Comparison of ENCODE assay signal across 17 cellular contexts in the genomic region with DNA sequence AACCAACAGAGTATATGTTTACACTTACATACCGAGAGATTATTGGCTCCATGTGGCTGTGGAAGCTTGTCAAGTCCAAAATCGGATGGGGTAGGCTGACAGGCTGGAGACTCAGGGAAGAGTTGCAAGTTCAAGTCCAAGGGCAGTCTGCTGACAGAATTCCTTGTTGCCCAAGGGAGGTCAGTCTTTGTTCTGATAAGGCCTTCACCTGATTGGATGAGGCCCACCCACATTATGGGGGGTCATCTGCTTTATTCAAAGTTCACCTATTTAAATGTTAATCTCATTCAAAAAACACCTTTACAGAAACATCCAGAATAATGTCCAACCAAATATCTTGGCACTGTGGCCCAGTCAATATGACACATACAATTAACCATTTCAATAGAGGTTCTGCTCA.
A peak's percentile ranks its signal among the peaks of the same experiment; 100 is the strongest.
DNase-seq lines count a peak whose midpoint lies in the region; ATAC-seq and TF ChIP-seq lines count a peak whose summit lies in the region.
"Had no signal": no experiment of that assay in that cellular context is flagged by ENCODE, and none has a peak within 500 bp of the region (broad histone marks: within the 10 kb centered on the region; RNA-seq: fewer than 3 reads in every experiment).

No MANE protein-coding gene starts in this region.

- no peak for DNase-seq in natural killer cell
- no peak for DNase-seq in natural killer cell treated with Interleukin-12 subunit alpha and Interleukin-12 subunit beta and Interleukin-15 and Interleukin-18, amount 100 ng/mL, for 72 hours (ENCODE audit: low spot score)
- no peak for DNase-seq in central memory CD8-positive, alpha-beta T cell (ENCODE audit: low spot score in 2 of 2)
- DNase-seq in aorta, result no peak
- no peak for DNase-seq in activated T-helper 2 cell treated with anti-CD3 and anti-CD28 coated beads, Interferon-gamma antibody, Interleukin-2, Interleukin-4, amounts not matched to agents 10 μg/mL and 5 μg/mL and 100 μg/mL, durations not matched to agents 14 hours and 24 hours and 36 hours (ENCODE audit: low spot score)
- no peak for DNase-seq in GM23248
- DNase-seq: CD4-positive, CD25-positive, alpha-beta regulatory T cell; CD8-positive, alpha-beta memory T cell; DMS 273 treated with DMSO at 0.1 percent for 48 hours; DMS79 treated with DMSO at 0.1 percent for 48 hours; GF-D8 had no signal

- ATAC-seq in natural killer cell (no peak), aorta (ENCODE audit: low FRiP score) (peak; percentile 22)
- no peak for ATAC-seq in natural killer cell treated with Interleukin-12 subunit alpha and Interleukin-12 subunit beta and Interleukin-15 and Interleukin-18, amount 100 ng/mL, for 72 hours
- no peak for ATAC-seq in central memory CD8-positive, alpha-beta T cell (replicated peaks; ENCODE audit: extremely low read depth, poor library complexity, severe bottlenecking)
- ATAC-seq: GM23338 had no signal

- peak overlapping the region; percentile 23 to 45 for H3K27ac Mint-ChIP-seq in natural killer cell
- H3K27ac Mint-ChIP-seq in natural killer cell treated with Interleukin-12 subunit alpha and Interleukin-12 subunit beta and Interleukin-15 and Interleukin-18, amount 100 ng/mL, for 72 hours, result no peak overlapping the region
- peak overlapping the region; percentile 25 for H3K27ac Mint-ChIP-seq in central memory CD8-positive, alpha-beta T cell (ENCODE audit: low read depth)
- no peak overlapping the region for H3K27ac Mint-ChIP-seq in activated T-helper 2 cell treated with anti-CD3 and anti-CD28 coated beads, Interferon-gamma antibody, Interleukin-2, Interleukin-4, amounts not matched to agents 10 μg/mL and 5 μg/mL and 100 μg/mL, durations not matched to agents 14 hours and 24 hours and 36 hours
- H3K27ac Mint-ChIP-seq: B cell; CD4-positive, CD25-positive, alpha-beta regulatory T cell; GM23338 had no signal

- no peak overlapping the region for H2AFZ ChIP-seq in GM23248
- H2AFZ ChIP-seq: GM23338 had no signal

- H3K9ac ChIP-seq in GM23248, result no peak overlapping the region
- H3K9ac ChIP-seq: BLaER1 had no signal

- no peaks in the 10 kb centered on the region for H3K9me2 ChIP-seq in GM23248 (ENCODE audit: insufficient read depth)

- H3K9me3 Mint-ChIP-seq in natural killer cell, result no peaks in the 10 kb centered on the region
- no peaks in the 10 kb centered on the region for H3K9me3 Mint-ChIP-seq in natural killer cell treated with Interleukin-12 subunit alpha and Interleukin-12 subunit beta and Interleukin-15 and Interleukin-18, amount 100 ng/mL, for 72 hours
- H3K9me3 Mint-ChIP-seq in central memory CD8-positive, alpha-beta T cell, result no peaks in the 10 kb centered on the region
- no peaks in the 10 kb centered on the region for H3K9me3 Mint-ChIP-seq in activated T-helper 2 cell treated with anti-CD3 and anti-CD28 coated beads, Interferon-gamma antibody, Interleukin-2, Interleukin-4, amounts not matched to agents 10 μg/mL and 5 μg/mL and 100 μg/mL, durations not matched to agents 14 hours and 24 hours and 36 hours
- H3K9me3 Mint-ChIP-seq: CD4-positive, CD25-positive, alpha-beta regulatory T cell; GM23338 had no signal

- in situ Hi-C loops in GM23248 (cut with MboI), result no loop called here

- H3K27me3 ChIP-seq in aorta (ENCODE audit: control insufficient read depth in 1 of 2, insufficient read depth in 2 of 2, low read length in 1 of 2) (no peaks in the 10 kb centered on the region), GM23248 (replicated peaks; ENCODE audit: insufficient read depth) (no peaks in the 10 kb centered on the region)
- H3K27me3 ChIP-seq: BLaER1 had no signal

- no peaks in the 10 kb centered on the region for H3K27me3 Mint-ChIP-seq in natural killer cell (ENCODE audit: low read depth in 2 of 2)
- H3K27me3 Mint-ChIP-seq in natural killer cell treated with Interleukin-12 subunit alpha and Interleukin-12 subunit beta and Interleukin-15 and Interleukin-18, amount 100 ng/mL, for 72 hours, result no peaks in the 10 kb centered on the region
- H3K27me3 Mint-ChIP-seq in central memory CD8-positive, alpha-beta T cell, result no peaks in the 10 kb centered on the region
- H3K27me3 Mint-ChIP-seq in activated T-helper 2 cell treated with anti-CD3 and anti-CD28 coated beads, Interferon-gamma antibody, Interleukin-2, Interleukin-4, amounts not matched to agents 10 μg/mL and 5 μg/mL and 100 μg/mL, durations not matched to agents 14 hours and 24 hours and 36 hours (ENCODE audit: low read depth), result peaks cover 2% of the 10 kb centered on the region
- H3K27me3 Mint-ChIP-seq: B cell; CD4-positive, CD25-positive, alpha-beta regulatory T cell; CD8-positive, alpha-beta memory T cell had no signal

- peaks cover 6 to 23% of the 10 kb centered on the region in 2 donors for H3K4me1 Mint-ChIP-seq in natural killer cell
- no peaks in the 10 kb centered on the region for H3K4me1 Mint-ChIP-seq in natural killer cell treated with Interleukin-12 subunit alpha and Interleukin-12 subunit beta and Interleukin-15 and Interleukin-18, amount 100 ng/mL, for 72 hours (ENCODE audit: low read depth in 2 of 2)
- H3K4me1 Mint-ChIP-seq in central memory CD8-positive, alpha-beta T cell, result no peaks in the 10 kb centered on the region
- H3K4me1 Mint-ChIP-seq in activated T-helper 2 cell treated with anti-CD3 and anti-CD28 coated beads, Interferon-gamma antibody, Interleukin-2, Interleukin-4, amounts not matched to agents 10 μg/mL and 5 μg/mL and 100 μg/mL, durations not matched to agents 14 hours and 24 hours and 36 hours (ENCODE audit: low read depth), result peaks cover 2% of the 10 kb centered on the region
- H3K4me1 Mint-ChIP-seq: CD8-positive, alpha-beta memory T cell had no signal

- H3K4me1 ChIP-seq in aorta (ENCODE audit: control insufficient read depth in 1 of 2, insufficient read depth in 2 of 2, low read length in 2 of 2) (no peaks in the 10 kb centered on the region), GM23248 (ENCODE audit: insufficient read depth) (peaks cover 4% of the 10 kb centered on the region)
- H3K4me1 ChIP-seq: BLaER1, HAP-1 had no signal

- no peaks in the 10 kb centered on the region for H4K20me1 ChIP-seq in GM23248 (ENCODE audit: insufficient read depth)
- H4K20me1 ChIP-seq: BLaER1 had no signal

- H3K9me3 ChIP-seq in aorta (ENCODE audit: control insufficient read depth, low read length) (no peaks in the 10 kb centered on the region), GM23248 (ENCODE audit: low read depth) (no peaks in the 10 kb centered on the region)
- H3K9me3 ChIP-seq: BLaER1, HAP-1 had no signal

- H3K36me3 ChIP-seq in aorta (ENCODE audit: control insufficient read depth in 1 of 2, insufficient read depth in 2 of 2, low read length in 1 of 2) (no peaks in the 10 kb centered on the region), GM23248 (ENCODE audit: low read depth) (no peaks in the 10 kb centered on the region)
- H3K36me3 ChIP-seq: HAP-1 had no signal

- no peaks in the 10 kb centered on the region for H3F3A ChIP-seq in GM23248 (ENCODE audit: insufficient read depth)

- H3K79me2 ChIP-seq in GM23248 (ENCODE audit: insufficient read depth), result no peaks in the 10 kb centered on the region

- H3K4me3 Mint-ChIP-seq in natural killer cell, result no peak overlapping the region
- no peak overlapping the region for H3K4me3 Mint-ChIP-seq in natural killer cell treated with Interleukin-12 subunit alpha and Interleukin-12 subunit beta and Interleukin-15 and Interleukin-18, amount 100 ng/mL, for 72 hours
- no peak overlapping the region for H3K4me3 Mint-ChIP-seq in central memory CD8-positive, alpha-beta T cell
- no peak overlapping the region for H3K4me3 Mint-ChIP-seq in activated T-helper 2 cell treated with anti-CD3 and anti-CD28 coated beads, Interferon-gamma antibody, Interleukin-2, Interleukin-4, amounts not matched to agents 10 μg/mL and 5 μg/mL and 100 μg/mL, durations not matched to agents 14 hours and 24 hours and 36 hours (ENCODE audit: low read depth)
- H3K4me3 Mint-ChIP-seq: B cell; CD8-positive, alpha-beta memory T cell; GM23338 had no signal

- H3K4me3 ChIP-seq in aorta (ENCODE audit: low read length in 2 of 2), result no peak overlapping the region
- no peak overlapping the region for H3K4me3 ChIP-seq in GM23248
- H3K4me3 ChIP-seq: BLaER1, GM23338, HAP-1 had no signal

- H3K27ac ChIP-seq in aorta (ENCODE audit: low read depth in 1 of 2, low read length in 2 of 2) (no peak overlapping the region), GM23248 (no peak overlapping the region)
- H3K27ac ChIP-seq: 22Rv1, BLaER1, C4-2B had no signal

- intact Hi-C loops in natural killer cell (cut with micrococcal nuclease) (no loop called here), aorta (cut with DNase I) (no loop called here)
- intact Hi-C loops in activated T-helper 2 cell treated with anti-CD3 and anti-CD28 coated beads, Interferon-gamma antibody, Interleukin-2, Interleukin-4, amounts not matched to agents 10 μg/mL and 5 μg/mL and 100 μg/mL, durations not matched to agents 14 hours and 24 hours and 36 hours (cut with micrococcal nuclease), result no loop called here

- H3K36me3 Mint-ChIP-seq in natural killer cell, result peaks cover 8% of the 10 kb centered on the region
- H3K36me3 Mint-ChIP-seq in natural killer cell treated with Interleukin-12 subunit alpha and Interleukin-12 subunit beta and Interleukin-15 and Interleukin-18, amount 100 ng/mL, for 72 hours, result no peaks in the 10 kb centered on the region
- peaks cover 10% of the 10 kb centered on the region for H3K36me3 Mint-ChIP-seq in central memory CD8-positive, alpha-beta T cell (ENCODE audit: insufficient read depth)
- no peaks in the 10 kb centered on the region for H3K36me3 Mint-ChIP-seq in activated T-helper 2 cell treated with anti-CD3 and anti-CD28 coated beads, Interferon-gamma antibody, Interleukin-2, Interleukin-4, amounts not matched to agents 10 μg/mL and 5 μg/mL and 100 μg/mL, durations not matched to agents 14 hours and 24 hours and 36 hours (ENCODE audit: low read depth)

- no peak for TF ChIP-seq CTCF in natural killer cell (IDR thresholded peaks at IDR 0.05)

- no peak overlapping the region for H3K4me2 ChIP-seq in GM23248 (ENCODE audit: unreplicated experiment)
- H3K4me2 ChIP-seq: BLaER1, GM23338 had no signal

- 65 to 75% methylated on average over 2 of the region's 2 CpGs for WGBS in aorta, 2 donors
- WGBS in GM23248 (ENCODE audit: low coverage in 1 of 2, low lambda C conversion rate in 2 of 2, missing lambda C conversion rate in 2 of 2), 2 experiments, result 100% methylated on average over 2 of the region's 2 CpGs

Comparison
In these comparisons a context has a peak if more than half of its experiments do, and no peak if none do; other contexts are left out.
1. H3K27ac Mint-ChIP-seq: peak in natural killer cell (2 of 2) and central memory CD8-positive, alpha-beta T cell (single experiment); none in natural killer cell treated with Interleukin-12 subunit alpha and Interleukin-12 subunit beta and Interleukin-15 and Interleukin-18, amount 100 ng/mL, for 72 hours (0 of 2) and activated T-helper 2 cell treated with anti-CD3 and anti-CD28 coated beads, Interferon-gamma antibody, Interleukin-2, Interleukin-4, amounts not matched to agents 10 μg/mL and 5 μg/mL and 100 μg/mL, durations not matched to agents 14 hours and 24 hours and 36 hours (single experiment).